ENCODE assay signal across 24 cellular contexts in the genomic region with DNA sequence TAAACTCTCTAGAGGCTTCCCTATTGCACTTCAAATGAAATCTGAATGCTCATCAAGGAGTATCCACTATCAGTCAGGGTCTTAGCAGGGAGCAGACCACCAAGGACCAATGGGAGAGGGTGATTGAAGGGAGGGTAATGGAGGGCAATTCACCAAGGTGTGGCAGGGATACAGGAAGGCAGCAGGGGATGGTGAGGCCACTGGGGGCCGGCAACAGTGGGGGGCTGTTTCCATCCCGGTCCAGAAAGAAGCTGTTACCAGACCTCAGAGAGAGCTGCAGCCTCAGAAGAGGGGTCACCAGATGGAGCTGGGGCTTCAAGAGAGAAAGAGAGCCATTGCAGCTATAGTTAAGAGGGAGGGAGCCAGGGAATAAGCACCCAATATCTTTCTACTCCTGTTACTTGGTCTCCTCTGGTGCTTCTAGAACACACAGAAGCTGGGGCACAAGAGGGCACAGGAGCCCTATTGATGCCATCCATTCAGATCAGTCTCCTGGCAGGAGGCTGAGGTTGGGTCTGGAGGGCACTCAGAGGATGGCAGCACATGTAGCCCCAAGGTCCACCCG.
DNase-seq lines count a peak whose midpoint lies in the region; FAIRE-seq and TF ChIP-seq lines count a peak whose summit lies in the region.
"Had no signal": no experiment of that assay in that cellular context is flagged by ENCODE, and none has a peak within 500 bp of the region (broad histone marks: within the 10 kb centered on the region; RNA-seq: fewer than 3 reads in every experiment).

No MANE protein-coding gene starts in this region.

- no peaks in the 10 kb centered on the region for H3K79me2 ChIP-seq in astrocyte (ENCODE audit: insufficient read depth, low read length)

- no peaks in the 10 kb centered on the region for H3K27me3 ChIP-seq in astrocyte (ENCODE audit: insufficient read depth, low read length)
- H3K27me3 ChIP-seq: BLaER1 treated with 17β-estradiol and CSF1 and Interleukin-3, amounts not matched to agents 10 nM and 100 nM; MG63 had no signal

- no peaks in the 10 kb centered on the region for H3K9me3 ChIP-seq in astrocyte (ENCODE audit: insufficient read depth, low read depth, low read length)
- H3K9me3 ChIP-seq: MG63 had no signal

- H3K4me3 Mint-ChIP-seq in activated T-cell treated with anti-CD3 and anti-CD28 coated beads, Interleukin-2, amount 50 U/mL, for 24 hours = no peak overlapping the region
- H3K4me3 Mint-ChIP-seq in astrocyte (ENCODE audit: unreplicated experiment) = peak overlapping the region; percentile 43
- H3K4me3 Mint-ChIP-seq: CD8-positive, alpha-beta memory T cell had no signal

- H4K20me1 ChIP-seq in astrocyte (ENCODE audit: insufficient read depth, low read length) = no peaks in the 10 kb centered on the region

- no peak overlapping the region for H3K27ac ChIP-seq in astrocyte (ENCODE audit: low read depth, low read length)
- H3K27ac ChIP-seq: BLaER1 treated with 17β-estradiol and CSF1 and Interleukin-3, amounts not matched to agents 10 nM and 100 nM had no signal

- FAIRE-seq in astrocyte (lab: Jason Lieb, UNC) (no peak), HTR-8/SVneo (lab: Jason Lieb, UNC) (no peak)
- FAIRE-seq: HepG2, K562, RCC 7860 had no signal

- no peaks in the 10 kb centered on the region for H3K9me3 Mint-ChIP-seq in activated T-cell treated with anti-CD3 and anti-CD28 coated beads, Interleukin-2, amount 50 U/mL, for 24 hours
- H3K9me3 Mint-ChIP-seq in astrocyte (ENCODE audit: unreplicated experiment) = peaks cover 11% of the 10 kb centered on the region

- no peaks in the 10 kb centered on the region for H3K4me1 Mint-ChIP-seq in activated T-cell treated with anti-CD3 and anti-CD28 coated beads, Interleukin-2, amount 50 U/mL, for 24 hours (ENCODE audit: low read depth)
- no peaks in the 10 kb centered on the region for H3K4me1 Mint-ChIP-seq in astrocyte (ENCODE audit: low read depth, unreplicated experiment)
- H3K4me1 Mint-ChIP-seq: CD8-positive, alpha-beta memory T cell had no signal

- H3K4me2 ChIP-seq in astrocyte (ENCODE audit: low read length) = no peak overlapping the region
- H3K4me2 ChIP-seq: BLaER1 treated with 17β-estradiol and CSF1 and Interleukin-3, amounts not matched to agents 10 nM and 100 nM had no signal

- H2AFZ ChIP-seq in astrocyte (ENCODE audit: low read depth, low read length) = no peak overlapping the region

- peaks cover 4% of the 10 kb centered on the region for H3K4me1 ChIP-seq in astrocyte (ENCODE audit: insufficient read depth, low read length)

- H3K27ac Mint-ChIP-seq in activated T-cell treated with anti-CD3 and anti-CD28 coated beads, Interleukin-2, amount 50 U/mL, for 24 hours = no peak overlapping the region
- H3K27ac Mint-ChIP-seq in astrocyte (ENCODE audit: unreplicated experiment) = no peak overlapping the region

- H3K9ac ChIP-seq in astrocyte (ENCODE audit: low read length) = no peak overlapping the region
- H3K9ac ChIP-seq: BLaER1 treated with 17β-estradiol and CSF1 and Interleukin-3, amounts not matched to agents 10 nM and 100 nM had no signal

- no peak overlapping the region for H3K4me3 ChIP-seq in astrocyte (ENCODE audit: insufficient read depth, low read depth, low read length)
- H3K4me3 ChIP-seq: BLaER1 treated with 17β-estradiol and CSF1 and Interleukin-3, amounts not matched to agents 10 nM and 100 nM; K562; MG63 had no signal

- TF ChIP-seq CTCF in astrocyte (IDR thresholded peaks at IDR 0.05; ENCODE audit: insufficient read depth, low read depth, low read length) = no peak

- no peaks in the 10 kb centered on the region for H3K36me3 ChIP-seq in astrocyte (ENCODE audit: insufficient read depth, low read length)
- H3K36me3 ChIP-seq: BLaER1 treated with 17β-estradiol and CSF1 and Interleukin-3, amounts not matched to agents 10 nM and 100 nM; MG63 had no signal

- no peaks in the 10 kb centered on the region for H3K36me3 Mint-ChIP-seq in activated T-cell treated with anti-CD3 and anti-CD28 coated beads, Interleukin-2, amount 50 U/mL, for 24 hours (ENCODE audit: low read depth)
- no peaks in the 10 kb centered on the region for H3K36me3 Mint-ChIP-seq in astrocyte (ENCODE audit: low read depth, unreplicated experiment)
- H3K36me3 Mint-ChIP-seq: CD8-positive, alpha-beta memory T cell had no signal

- DNase-seq in activated T-cell treated with anti-CD3 and anti-CD28 coated beads, Interleukin-2, amount 50 U/mL, for 24 hours = peak; percentile 2
- no peak for DNase-seq in activated T-cell treated with anti-CD3 and anti-CD28 coated beads, Interleukin-2, amount 50 U/mL, for 48 hours
- no peak for DNase-seq in astrocyte (ENCODE audit: low read depth)
- DNase-seq in mesenteric fat pad (ENCODE audit: low spot score) = peak; percentile 51
- no peak for DNase-seq in HCEC 1CT
- DNase-seq in HTR-8/SVneo (ENCODE audit: insufficient read length, low spot score) = no peak
- DNase-seq in iPS-NIHi11 (ENCODE audit: low spot score) = no peak
- DNase-seq: 8988T; Calu3; CD8-positive, alpha-beta memory T cell; DMS53; GDM1; GOT3; MG63; NCI-H1417; NCI-H187; NCI-H446; NCI-H526; OCI-M1; Right ventricle myocardium superior had no signal

- H3K27me3 Mint-ChIP-seq in activated T-cell treated with anti-CD3 and anti-CD28 coated beads, Interleukin-2, amount 50 U/mL, for 24 hours = peaks cover 54% of the 10 kb centered on the region
- peaks cover 32% of the 10 kb centered on the region for H3K27me3 Mint-ChIP-seq in astrocyte (ENCODE audit: low read depth, unreplicated experiment)

Comparison
In these comparisons a context has a peak if more than half of its experiments do, and no peak if none do; other contexts are left out.
1. DNase-seq: peak in activated T-cell treated with anti-CD3 and anti-CD28 coated beads, Interleukin-2, amount 50 U/mL, for 24 hours (single experiment) and mesenteric fat pad (single experiment); none in activated T-cell treated with anti-CD3 and anti-CD28 coated beads, Interleukin-2, amount 50 U/mL, for 48 hours (0 of 2), astrocyte (single experiment), HCEC 1CT (single experiment), HTR-8/SVneo (single experiment) and iPS-NIHi11 (single experiment).